ENCODE assay signal across 18 cellular contexts in genomic region chr3:123169492-123169929, GRCh38. TPM values are rescaled to one million over a fixed set of nuclear protein-coding genes. Genes with fewer than 3 reads are reported as not detected.
DNase-seq lines count a peak whose midpoint lies in the region; ATAC-seq, FAIRE-seq and TF ChIP-seq lines count a peak whose summit lies in the region.
"Had no signal": no experiment of that assay in that cellular context is flagged by ENCODE, and none has a peak within 500 bp of the region (broad histone marks: within the 10 kb centered on the region; RNA-seq: fewer than 3 reads in every experiment).

No MANE protein-coding gene starts in this region.

- peak overlapping the region in 1 of 2 donors; percentile 38 for H3K9ac ChIP-seq in kidney (ENCODE audit: low read length in 2 of 2)

- no peak overlapping the region for H3K4me3 ChIP-seq in kidney (ENCODE audit: low read length in 2 of 2)
- H3K4me3 ChIP-seq: uterus had no signal

- peaks cover 0 to 7% of the 10 kb centered on the region in 2 donors for H3K4me1 ChIP-seq in kidney (ENCODE audit: control insufficient read depth in 1 of 2, insufficient read depth in 1 of 2, low read depth in 1 of 2, low read length in 2 of 2)
- H3K4me1 ChIP-seq: uterus had no signal

- H3K27ac ChIP-seq in VCaP (0 out of 2 replicates have a peak overlapping the region, but pooled peaks have one; percentile 19), kidney (ENCODE audit: low read depth in 2 of 2, low read length in 2 of 2) (peak overlapping the region in 1 of 2 donors; percentile 16)
- H3K27ac ChIP-seq: uterus had no signal

- intact Hi-C loops in kidney (cut with DNase I): no loop called here

- TF ChIP-seq CTCF in VCaP (conservative IDR thresholded peaks at IDR 0.05): no peak
- TF ChIP-seq CTCF in kidney (IDR thresholded peaks at IDR 0.05; ENCODE audit: borderline replicate concordance, extremely low read depth, insufficient read depth): no peak

- peak; percentile 21 for FAIRE-seq in kidney (lab: Jason Lieb, UNC)
- FAIRE-seq: GM19239 had no signal

- no peak for ATAC-seq in HG03139 (IDR thresholded peaks at IDR 0.05; ENCODE audit: unreplicated experiment)
- no peak for ATAC-seq in SK-N-SH treated with all-trans-retinoic acid at 6 μM for 48 hours
- ATAC-seq: activated CD4-positive, CD25-positive, alpha-beta regulatory T cell treated with anti-CD3 and anti-CD28 coated beads, Interleukin-2, amount 50 U/mL, for 24 hours had no signal

- peaks cover 0 to 8% of the 10 kb centered on the region in 2 donors for H3K36me3 ChIP-seq in kidney (ENCODE audit: control insufficient read depth in 1 of 2, insufficient read depth in 2 of 2, low read length in 2 of 2)
- H3K36me3 ChIP-seq: uterus had no signal

- no peaks in the 10 kb centered on the region for H3K9me3 ChIP-seq in kidney (ENCODE audit: control insufficient read depth in 1 of 2, low read length in 2 of 2)
- H3K9me3 ChIP-seq: uterus had no signal

- peak; percentile 22 for DNase-seq in ELF-1 (ENCODE audit: low read depth, low spot score)
- no peak for DNase-seq in kidney
- peak; percentile 83 for DNase-seq in renal cortical epithelial cell (ENCODE audit: low read depth)
- no peak for DNase-seq in HCEC 1CT
- DNase-seq in NCI-H2081 treated with DMSO at 0.1 percent for 48 hours (lab: John Stamatoyannopoulos, UW): no peak
- DNase-seq: CD8-positive, alpha-beta memory T cell; EL; erythroblast; NCI-H1092 treated with DMSO at 0.1 percent for 48 hours; NCI-H526; nephron progenitor cell; SIG-M5; uterus had no signal

TF ChIP-seq in SK-N-SH treated with all-trans-retinoic acid at 6 μM for 48 hours, 23 proteins besides CTCF, POLR2A, EP300 and RAD21:
- no peak for TF ChIP-seq ZNF70 (CRISPR knock-in tag; IDR thresholded peaks at IDR 0.05)

RNA-seq across cellular contexts. Expression of gene SEC22A, which starts 32.2 kb away (rescaled TPM):
- 14.8 TPM for total RNA-seq in kidney
- 18.6 TPM for polyA plus RNA-seq in kidney (ENCODE audit: insufficient read depth, low read depth, low replicate concordance)
- 42.9 and 74.0 TPM in 2 replicates for total RNA-seq in renal cortical epithelial cell

Comparison
In these comparisons a context has a peak if more than half of its experiments do, and no peak if none do; other contexts are left out.
1. DNase-seq: peak in ELF-1 (single experiment) and renal cortical epithelial cell (single experiment); none in kidney (single experiment), HCEC 1CT (single experiment) and NCI-H2081 treated with DMSO at 0.1 percent for 48 hours (single experiment).